ENCODE assay signal across 8 cellular contexts in genomic region chr14:102795060-102795925, GRCh38. TPM values are rescaled to one million over a fixed set of nuclear protein-coding genes. Genes with fewer than 3 reads are reported as not detected.
DNase-seq lines count a peak whose midpoint lies in the region; TF ChIP-seq lines count a peak whose summit lies in the region.

No MANE protein-coding gene starts in this region.

- TF ChIP-seq CTCF in right atrium auricular region (IDR thresholded peaks at IDR 0.05) (no peak), BE2C (IDR thresholded peaks at IDR 0.05; ENCODE audit: low read depth, low read length) (no peak)

- H3K27me3 ChIP-seq in right atrium auricular region (no peaks in the 10 kb centered on the region), BE2C (no peaks in the 10 kb centered on the region)

- H3K9me3 ChIP-seq in right atrium auricular region, result no peaks in the 10 kb centered on the region
- no peaks in the 10 kb centered on the region for H3K9me3 ChIP-seq in BE2C

- DNase-seq in activated CD4-positive, alpha-beta T cell treated with anti-CD3 and anti-CD28 coated beads, Interleukin-2, amount 10 ng/mL, durations not matched to agents 7 days and 5 days, result peak; percentile 65
- no peak for DNase-seq in activated CD4-positive, alpha-beta T cell treated with anti-CD3 and anti-CD28 coated beads for 48 hours
- DNase-seq in NCI-H146 treated with DMSO at 0.1 percent for 48 hours (lab: John Stamatoyannopoulos, UW; ENCODE audit: unreplicated experiment) (peak; percentile 68), right atrium auricular region (ENCODE audit: low spot score) (peak; percentile 77), 8988T (no peak), BE2C (no peak)
- peak; percentile 64 for DNase-seq in activated naive CD4-positive, alpha-beta T cell treated with anti-CD3 and anti-CD28 coated beads, Interleukin-2, amount 10 ng/mL, durations not matched to agents 7 days and 5 days

- H3K4me3 ChIP-seq in right atrium auricular region (no peak overlapping the region), skin epidermis (no peak overlapping the region), BE2C (ENCODE audit: low read depth, low read length) (no peak overlapping the region)

- peaks cover 38% of the 10 kb centered on the region for H3K36me3 Mint-ChIP-seq in activated CD4-positive, alpha-beta T cell treated with anti-CD3 and anti-CD28 coated beads, Interleukin-2, amount 10 ng/mL, durations not matched to agents 7 days and 5 days (ENCODE audit: low read depth)
- H3K36me3 Mint-ChIP-seq in activated naive CD4-positive, alpha-beta T cell treated with anti-CD3 and anti-CD28 coated beads, Interleukin-2, amount 10 ng/mL, durations not matched to agents 7 days and 5 days, result peaks cover 31% of the 10 kb centered on the region

- H3K36me3 ChIP-seq in right atrium auricular region (no peaks in the 10 kb centered on the region), BE2C (no peaks in the 10 kb centered on the region)

- no peaks in the 10 kb centered on the region for H3K27me3 Mint-ChIP-seq in activated CD4-positive, alpha-beta T cell treated with anti-CD3 and anti-CD28 coated beads, Interleukin-2, amount 10 ng/mL, durations not matched to agents 7 days and 5 days
- no peaks in the 10 kb centered on the region for H3K27me3 Mint-ChIP-seq in activated naive CD4-positive, alpha-beta T cell treated with anti-CD3 and anti-CD28 coated beads, Interleukin-2, amount 10 ng/mL, durations not matched to agents 7 days and 5 days

- H3K27ac ChIP-seq in right atrium auricular region (no peak overlapping the region), skin epidermis (peak overlapping the region in 14 of 21 experiments; percentile 42 to 71 (median 60))

- peaks cover 21% of the 10 kb centered on the region for H3K9me3 Mint-ChIP-seq in activated CD4-positive, alpha-beta T cell treated with anti-CD3 and anti-CD28 coated beads, Interleukin-2, amount 10 ng/mL, durations not matched to agents 7 days and 5 days
- peaks cover 19% of the 10 kb centered on the region for H3K9me3 Mint-ChIP-seq in activated naive CD4-positive, alpha-beta T cell treated with anti-CD3 and anti-CD28 coated beads, Interleukin-2, amount 10 ng/mL, durations not matched to agents 7 days and 5 days

- peaks cover 53% of the 10 kb centered on the region for H3K4me1 Mint-ChIP-seq in activated CD4-positive, alpha-beta T cell treated with anti-CD3 and anti-CD28 coated beads, Interleukin-2, amount 10 ng/mL, durations not matched to agents 7 days and 5 days
- peaks cover 50% of the 10 kb centered on the region for H3K4me1 Mint-ChIP-seq in activated naive CD4-positive, alpha-beta T cell treated with anti-CD3 and anti-CD28 coated beads, Interleukin-2, amount 10 ng/mL, durations not matched to agents 7 days and 5 days

- H3K4me3 Mint-ChIP-seq in activated CD4-positive, alpha-beta T cell treated with anti-CD3 and anti-CD28 coated beads, Interleukin-2, amount 10 ng/mL, durations not matched to agents 7 days and 5 days, result no peak overlapping the region
- no peak overlapping the region for H3K4me3 Mint-ChIP-seq in activated naive CD4-positive, alpha-beta T cell treated with anti-CD3 and anti-CD28 coated beads, Interleukin-2, amount 10 ng/mL, durations not matched to agents 7 days and 5 days

- POLR2A ChIA-PET in activated CD4-positive, alpha-beta T cell treated with anti-CD3 and anti-CD28 coated beads, Interleukin-2, amount 10 ng/mL, durations not matched to agents 7 days and 5 days (lab: Charles Lee), result interaction anchor here (0.6 kb wide), 1 partner anchor 30 kb away, joined by 3 read pairs; no protein-coding TSS in a partner anchor

- H3K4me1 ChIP-seq in right atrium auricular region (no peaks in the 10 kb centered on the region), BE2C (no peaks in the 10 kb centered on the region)

- CTCF ChIA-PET in activated CD4-positive, alpha-beta T cell treated with anti-CD3 and anti-CD28 coated beads, Interleukin-2, amount 10 ng/mL, durations not matched to agents 7 days and 5 days (lab: Charles Lee), result interaction anchor here (0.5 to 2.3 kb wide), 4 partner anchors 11 to 20 kb away, joined by 3 to 8 read pairs (median 5); no protein-coding TSS in a partner anchor
- CTCF ChIA-PET in activated naive CD4-positive, alpha-beta T cell treated with anti-CD3 and anti-CD28 coated beads, Interleukin-2, amount 10 ng/mL, durations not matched to agents 7 days and 5 days (lab: Charles Lee), result interaction anchor here (0.6 to 1.0 kb wide), 3 partner anchors 9 to 100 kb away, joined by 3 read pairs; no protein-coding TSS in a partner anchor

- peak overlapping the region; percentile 65 for H3K27ac Mint-ChIP-seq in activated CD4-positive, alpha-beta T cell treated with anti-CD3 and anti-CD28 coated beads, Interleukin-2, amount 10 ng/mL, durations not matched to agents 7 days and 5 days
- H3K27ac Mint-ChIP-seq in activated naive CD4-positive, alpha-beta T cell treated with anti-CD3 and anti-CD28 coated beads, Interleukin-2, amount 10 ng/mL, durations not matched to agents 7 days and 5 days, result peak overlapping the region; percentile 72

RNA-seq across cellular contexts. Expression of gene TRAF3, which starts 18.0 kb away (rescaled TPM):
- total RNA-seq in activated CD4-positive, alpha-beta T cell treated with anti-CD3 and anti-CD28 coated beads, Interleukin-2, amount 10 ng/mL, durations not matched to agents 7 days and 5 days, result 10 to 100 TPM; 38.9 to 40.2 TPM
- total RNA-seq in right atrium auricular region, result 1 to 10 TPM; 9.1 to 10.0 TPM
- 19.8 TPM for polyA plus RNA-seq in BE2C (2012; ENCODE audit: insufficient read depth, insufficient read length, low read depth)

Comparison
In these comparisons a context has a peak if more than half of its experiments do, and no peak if none do; other contexts are left out.
1. DNase-seq: peak in activated CD4-positive, alpha-beta T cell treated with anti-CD3 and anti-CD28 coated beads, Interleukin-2, amount 10 ng/mL, durations not matched to agents 7 days and 5 days (single experiment), NCI-H146 treated with DMSO at 0.1 percent for 48 hours (single experiment), activated naive CD4-positive, alpha-beta T cell treated with anti-CD3 and anti-CD28 coated beads, Interleukin-2, amount 10 ng/mL, durations not matched to agents 7 days and 5 days (single experiment) and right atrium auricular region (single experiment); none in activated CD4-positive, alpha-beta T cell treated with anti-CD3 and anti-CD28 coated beads for 48 hours (single experiment), 8988T (single experiment) and BE2C (single experiment).
2. H3K27ac ChIP-seq: peak in skin epidermis (14 of 21); none in right atrium auricular region (0 of 2).